Comparison of ENCODE assay signal across 1 cellular context in genomic region chr9:70119786-70120185, GRCh38.
TF ChIP-seq lines count a peak whose summit lies in the region.

No MANE protein-coding gene starts in this region.

TF ChIP-seq in HepG2, 621 proteins besides CTCF, POLR2A, EP300 and RAD21 (continued from another document):
- no peak for TF ChIP-seq USF2 (IDR thresholded peaks at IDR 0.05; ENCODE audit: low read depth, low read length)
- no peak for TF ChIP-seq USF2 (CRISPR knock-in tag; IDR thresholded peaks at IDR 0.05; ENCODE audit: borderline replicate concordance)
- TF ChIP-seq NR2F2 (IDR thresholded peaks at IDR 0.05; ENCODE audit: borderline replicate concordance, low read depth) = no peak
- TF ChIP-seq KDM5A (IDR thresholded peaks at IDR 0.05; ENCODE audit: borderline replicate concordance, low read length) = no peak
- TF ChIP-seq NR3C1 (CRISPR knock-in tag; IDR thresholded peaks at IDR 0.05) = no peak
- TF ChIP-seq ZSCAN29 (CRISPR knock-in tag; conservative IDR thresholded peaks at IDR 0.05) = no peak
- TF ChIP-seq ZKSCAN1 (IDR thresholded peaks at IDR 0.05; ENCODE audit: low read length) = no peak
- no peak for TF ChIP-seq ZBTB21 (CRISPR knock-in tag; IDR thresholded peaks at IDR 0.05)
- TF ChIP-seq, protein P1, sequence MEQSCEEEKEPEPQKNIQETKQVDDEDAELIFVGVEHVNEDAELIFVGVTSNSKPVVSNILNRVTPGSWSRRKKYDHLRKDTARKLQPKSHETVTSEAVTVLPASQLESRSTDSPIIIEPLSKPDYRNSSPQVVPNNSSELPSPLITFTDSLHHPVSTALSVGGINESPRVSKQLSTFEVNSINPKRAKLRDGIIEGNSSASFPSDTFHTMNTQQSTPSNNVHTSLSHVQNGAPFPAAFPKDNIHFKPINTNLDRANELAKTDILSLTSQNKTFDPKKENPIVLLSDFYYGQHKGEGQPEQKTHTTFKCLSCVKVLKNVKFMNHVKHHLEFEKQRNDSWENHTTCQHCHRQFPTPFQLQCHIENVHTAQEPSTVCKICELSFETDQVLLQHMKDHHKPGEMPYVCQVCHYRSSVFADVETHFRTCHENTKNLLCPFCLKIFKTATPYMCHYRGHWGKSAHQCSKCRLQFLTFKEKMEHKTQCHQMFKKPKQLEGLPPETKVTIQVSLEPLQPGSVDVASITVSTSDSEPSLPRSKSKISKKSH (CRISPR knock-in tag; IDR thresholded peaks at IDR 0.05; ENCODE audit: borderline replicate concordance) = no peak
- no peak for TF ChIP-seq ZNF24 (IDR thresholded peaks at IDR 0.05)
- TF ChIP-seq REL (CRISPR knock-in tag; conservative IDR thresholded peaks at IDR 0.05) = no peak
- no peak for TF ChIP-seq XBP1 (CRISPR knock-in tag; IDR thresholded peaks at IDR 0.05)
- TF ChIP-seq ZNF557 (CRISPR knock-in tag; IDR thresholded peaks at IDR 0.05) = no peak
- no peak for TF ChIP-seq ZNF597 (CRISPR knock-in tag; IDR thresholded peaks at IDR 0.05)
- TF ChIP-seq, protein P2, sequence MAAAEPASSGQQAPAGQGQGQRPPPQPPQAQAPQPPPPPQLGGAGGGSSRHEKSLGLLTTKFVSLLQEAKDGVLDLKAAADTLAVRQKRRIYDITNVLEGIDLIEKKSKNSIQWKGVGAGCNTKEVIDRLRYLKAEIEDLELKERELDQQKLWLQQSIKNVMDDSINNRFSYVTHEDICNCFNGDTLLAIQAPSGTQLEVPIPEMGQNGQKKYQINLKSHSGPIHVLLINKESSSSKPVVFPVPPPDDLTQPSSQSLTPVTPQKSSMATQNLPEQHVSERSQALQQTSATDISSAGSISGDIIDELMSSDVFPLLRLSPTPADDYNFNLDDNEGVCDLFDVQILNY (CRISPR knock-in tag; conservative IDR thresholded peaks at IDR 0.05) = no peak
- no peak for TF ChIP-seq ZBTB20 (CRISPR knock-in tag; IDR thresholded peaks at IDR 0.05; ENCODE audit: borderline replicate concordance, low read depth)
- TF ChIP-seq CBFB (CRISPR knock-in tag; IDR thresholded peaks at IDR 0.05) = no peak
- no peak for TF ChIP-seq ZKSCAN5 (CRISPR knock-in tag; IDR thresholded peaks at IDR 0.05)
